Comparison of ENCODE assay signal across 1 cellular context in genomic region chr18:45316127-45316526, GRCh38.
TF ChIP-seq lines count a peak whose summit lies in the region.

No MANE protein-coding gene starts in this region.

TF ChIP-seq in HEK293T, 16 proteins besides CTCF, POLR2A, EP300 and RAD21 (continued from another document):
- TF ChIP-seq PKNOX1 (IDR thresholded peaks at IDR 0.05) (no peak), ARNT (IDR thresholded peaks at IDR 0.05) (no peak), L3MBTL2 (conservative IDR thresholded peaks at IDR 0.05) (no peak), CTBP1 (IDR thresholded peaks at IDR 0.05; ENCODE audit: borderline replicate concordance) (no peak), FOXM1 (IDR thresholded peaks at IDR 0.05; ENCODE audit: borderline replicate concordance) (no peak), ZNF384 (IDR thresholded peaks at IDR 0.05) (no peak), SP1 (IDR thresholded peaks at IDR 0.05) (no peak), FOXK2 (IDR thresholded peaks at IDR 0.05) (no peak), SUZ12 (IDR thresholded peaks at IDR 0.05) (no peak), FOXA1 (IDR thresholded peaks at IDR 0.05) (no peak), BHLHE40 (IDR thresholded peaks at IDR 0.05; ENCODE audit: borderline replicate concordance) (no peak)
